Comparison of ENCODE assay signal across 8 cellular contexts in genomic region chr18:45212186-45213039, GRCh38.
DNase-seq lines count a peak whose midpoint lies in the region; ATAC-seq, FAIRE-seq and TF ChIP-seq lines count a peak whose summit lies in the region.

No MANE protein-coding gene starts in this region.

- H3K27ac ChIP-seq in HepG2 (ENCODE audit: extremely low read length, insufficient read depth, low read length): no peak overlapping the region

- ATAC-seq in GM19372 (IDR thresholded peaks at IDR 0.05; ENCODE audit: low read depth, unreplicated experiment) (peak; percentile 99), HG03432 (IDR thresholded peaks at IDR 0.05; ENCODE audit: unreplicated experiment) (peak; percentile 99), HepG2 (peak; percentile 100)

- no peak overlapping the region for H3K4me2 ChIP-seq in HepG2 (ENCODE audit: low read depth, low read length)

- no TSS peak for BruUV-seq in HepG2 (replicated peaks; lab: Mats Ljungman, UMichigan)

- in situ Hi-C loops in HepG2 (cut with HindIII; ENCODE audit: extremely low pct_ligation_motif_present, low pct_unique_long_range_greater_than_20kb): loop anchor here (25.0 kb wide), 2 partner anchors 525 to 1575 kb away; partner anchors contain the start of gene SETBP1

- TF ChIP-seq EP300 in HepG2 (IDR thresholded peaks at IDR 0.05; ENCODE audit: low read depth in 2 of 2, low read length in 2 of 2) (no peak), HepG2 (CRISPR knock-in tag; IDR thresholded peaks at IDR 0.05; ENCODE audit: borderline replicate concordance) (no peak)

- TF ChIP-seq POLR2A in HepG2 (IDR thresholded peaks at IDR 0.05; ENCODE audit: insufficient read depth in 1 of 2, low read depth in 2 of 2, low read length in 2 of 2): no peak

- no peaks in the 10 kb centered on the region for H3K4me1 ChIP-seq in HepG2 (ENCODE audit: insufficient read depth, low read length)

- peak; percentile 85 for DNase-seq in CD1c-positive myeloid dendritic cell (ENCODE audit: extremely low spot score)
- DNase-seq in NCI-H345 treated with DMSO at 0.1 percent for 48 hours (lab: John Stamatoyannopoulos, UW; ENCODE audit: unreplicated experiment): peak; percentile 65
- DNase-seq in activated CD4-positive, CD25-positive, alpha-beta regulatory T cell treated with anti-CD3 and anti-CD28 coated beads, Interleukin-2, amount 50 U/mL, for 72 hours: peak; percentile 69
- DNase-seq in cerebellum (ENCODE audit: low spot score): peak; percentile 53
- DNase-seq in HepG2 (ENCODE audit: low spot score): peak; percentile 59
- DNase-seq in stimulated activated CD4-positive, alpha-beta T cell treated with anti-CD3 and anti-CD28 coated beads, TNF-alpha, amount 100 ng/mL, for 24 hours (ENCODE audit: low read depth in 3 of 3): peak; percentile 47 to 70 (median 51)

- POLR2A ChIA-PET in HepG2 (lab: Yijun Ruan, JAX): no interaction called here

- TF ChIP-seq CTCF in HepG2 (CRISPR knock-in tag; IDR thresholded peaks at IDR 0.05): peak; percentile 90

- no peaks in the 10 kb centered on the region for H3K9me3 ChIP-seq in HepG2 (ENCODE audit: low read length)

- TF ChIP-seq RAD21 in HepG2 (CRISPR knock-in tag; IDR thresholded peaks at IDR 0.05): peak; percentile 68

- H3K9ac ChIP-seq in HepG2 (ENCODE audit: insufficient read depth, low read depth, low read length): no peak overlapping the region

- H3K79me2 ChIP-seq in HepG2 (ENCODE audit: insufficient read depth, low read length): no peaks in the 10 kb centered on the region

- intact Hi-C loops in HepG2 (cut with micrococcal nuclease; ENCODE audit: unreplicated experiment): no loop called here

- WGBS in HepG2 (ENCODE audit: low lambda C conversion rate): 36% methylated on average over 12 of the region's 13 CpGs

- CTCF ChIA-PET in HepG2 (lab: Yijun Ruan, JAX; ENCODE audit: low intra/inter-chr PET ratio, low total read pairs): interaction anchor here (0.6 to 2.4 kb wide), 4 partner anchors 533 to 1591 kb away, joined by 4 to 19 read pairs (median 10); no protein-coding TSS in a partner anchor

- H3K4me3 ChIP-seq in HepG2 (replicated peaks in 1 of 3; ENCODE audit: insufficient read depth in 1 of 3, low read depth in 2 of 3, low read length in 3 of 3): no peak overlapping the region

- no peaks in the 10 kb centered on the region for H4K20me1 ChIP-seq in HepG2 (ENCODE audit: insufficient read depth, low read length)

- H3K36me3 ChIP-seq in HepG2 (replicated peaks in 1 of 2; ENCODE audit: control insufficient read depth in 1 of 2, insufficient read depth in 2 of 2, low read length in 2 of 2): no peaks in the 10 kb centered on the region

- peak; percentile 68 for FAIRE-seq in HepG2 (lab: Jason Lieb, UNC)

- no peaks in the 10 kb centered on the region; a peak in 1 of 5 replicates for H3K27me3 ChIP-seq in HepG2 (ENCODE audit: control insufficient read depth in 1 of 2, insufficient read depth in 2 of 2, low read length in 2 of 2)

- no peak overlapping the region for H2AFZ ChIP-seq in HepG2 (ENCODE audit: low read length)

TF ChIP-seq in HepG2, 621 proteins besides CTCF, POLR2A, EP300 and RAD21:
- no peak for TF ChIP-seq GZF1 (CRISPR knock-in tag; IDR thresholded peaks at IDR 0.05)
- TF ChIP-seq FUBP1 (CRISPR knock-in tag; IDR thresholded peaks at IDR 0.05; ENCODE audit: borderline replicate concordance): no peak
- TF ChIP-seq IKZF1 (IDR thresholded peaks at IDR 0.05): no peak
- TF ChIP-seq, protein P1, sequence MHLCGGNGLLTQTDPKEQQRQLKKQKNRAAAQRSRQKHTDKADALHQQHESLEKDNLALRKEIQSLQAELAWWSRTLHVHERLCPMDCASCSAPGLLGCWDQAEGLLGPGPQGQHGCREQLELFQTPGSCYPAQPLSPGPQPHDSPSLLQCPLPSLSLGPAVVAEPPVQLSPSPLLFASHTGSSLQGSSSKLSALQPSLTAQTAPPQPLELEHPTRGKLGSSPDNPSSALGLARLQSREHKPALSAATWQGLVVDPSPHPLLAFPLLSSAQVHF (CRISPR knock-in tag; IDR thresholded peaks at IDR 0.05): no peak
- TF ChIP-seq, protein P2, sequence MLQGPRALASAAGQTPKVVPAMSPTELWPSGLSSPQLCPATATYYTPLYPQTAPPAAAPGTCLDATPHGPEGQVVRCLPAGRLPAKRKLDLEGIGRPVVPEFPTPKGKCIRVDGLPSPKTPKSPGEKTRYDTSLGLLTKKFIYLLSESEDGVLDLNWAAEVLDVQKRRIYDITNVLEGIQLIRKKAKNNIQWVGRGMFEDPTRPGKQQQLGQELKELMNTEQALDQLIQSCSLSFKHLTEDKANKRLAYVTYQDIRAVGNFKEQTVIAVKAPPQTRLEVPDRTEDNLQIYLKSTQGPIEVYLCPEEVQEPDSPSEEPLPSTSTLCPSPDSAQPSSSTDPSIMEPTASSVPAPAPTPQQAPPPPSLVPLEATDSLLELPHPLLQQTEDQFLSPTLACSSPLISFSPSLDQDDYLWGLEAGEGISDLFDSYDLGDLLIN (CRISPR knock-in tag; IDR thresholded peaks at IDR 0.05; ENCODE audit: borderline replicate concordance): no peak
- peak; percentile 37 for TF ChIP-seq XRCC5 (optimal IDR thresholded peaks at IDR 0.05; ENCODE audit: low read length)
- peak; percentile 90 for TF ChIP-seq MNT (IDR thresholded peaks at IDR 0.05)
- no peak for TF ChIP-seq ZNF234 (CRISPR knock-in tag; conservative IDR thresholded peaks at IDR 0.05)
- TF ChIP-seq ZBTB42 (CRISPR knock-in tag; IDR thresholded peaks at IDR 0.05): no peak
- no peak for TF ChIP-seq ZNF180 (CRISPR knock-in tag; IDR thresholded peaks at IDR 0.05; ENCODE audit: borderline replicate concordance, low read depth)
- TF ChIP-seq ZNF616 (CRISPR knock-in tag; IDR thresholded peaks at IDR 0.05; ENCODE audit: low read depth): no peak
- TF ChIP-seq PLSCR1 (CRISPR knock-in tag; IDR thresholded peaks at IDR 0.05; ENCODE audit: borderline replicate concordance): no peak
- no peak for TF ChIP-seq ZNF232 (CRISPR knock-in tag; IDR thresholded peaks at IDR 0.05; ENCODE audit: borderline replicate concordance)
- no peak for TF ChIP-seq ZNF30 (CRISPR knock-in tag; IDR thresholded peaks at IDR 0.05)
- 0 out of 2 replicates have a peak, but pooled peaks have one; percentile 39 for TF ChIP-seq KDM2A (CRISPR knock-in tag; IDR thresholded peaks at IDR 0.05; ENCODE audit: borderline replicate concordance, low read depth)
- peak; percentile 31 for TF ChIP-seq YY1 (IDR thresholded peaks at IDR 0.05; ENCODE audit: insufficient read depth, insufficient replicate concordance, low read depth, low read length)
- peak; percentile 89 for TF ChIP-seq STAG1 (CRISPR knock-in tag; IDR thresholded peaks at IDR 0.05)
- 0 out of 2 replicates have a peak, but pooled peaks have one; percentile 26 for TF ChIP-seq CBX5 (CRISPR knock-in tag; IDR thresholded peaks at IDR 0.05; ENCODE audit: borderline replicate concordance)
- TF ChIP-seq ZNF644 (CRISPR knock-in tag; IDR thresholded peaks at IDR 0.05; ENCODE audit: low read depth): peak; percentile 72; the same call in 1 of the 2 replicates
- TF ChIP-seq SMC3 (IDR thresholded peaks at IDR 0.05; ENCODE audit: low read length): peak; percentile 92
- no peak for TF ChIP-seq SMYD3 (CRISPR knock-in tag; IDR thresholded peaks at IDR 0.05)
- TF ChIP-seq NFE2L2 (IDR thresholded peaks at IDR 0.05; ENCODE audit: low read length): no peak
